In genomic region chr1:165381745-165382530, GRCh38 we compare ENCODE assay signal across 32 cellular contexts. TPM values are rescaled to one million over a fixed set of nuclear protein-coding genes. Genes with fewer than 3 reads are reported as not detected.
DNase-seq lines count a peak whose midpoint lies in the region; ATAC-seq and TF ChIP-seq lines count a peak whose summit lies in the region.
"Had no signal": no experiment of that assay in that cellular context is flagged by ENCODE, and none has a peak within 500 bp of the region (broad histone marks: within the 10 kb centered on the region; RNA-seq: fewer than 3 reads in every experiment).

No MANE protein-coding gene starts in this region.

- no peaks in the 10 kb centered on the region for H3K9me3 ChIP-seq in T-helper 17 cell (ENCODE audit: control insufficient read depth, low read length, poor library complexity, severe bottlenecking)
- H3K9me3 ChIP-seq: sigmoid colon, thyroid gland had no signal

- TF ChIP-seq POLR2A in NB4 (IDR thresholded peaks at IDR 0.05; ENCODE audit: extremely low read depth, insufficient read length) = no peak

- H3K4me3 ChIP-seq in NB4 (ENCODE audit: low read depth, low read length) = no peak overlapping the region
- H3K4me3 ChIP-seq: GM12878, hepatocyte, sigmoid colon, SK-N-MC, thyroid gland had no signal

- TF ChIP-seq CTCF in HFFc6 (IDR thresholded peaks at IDR 0.05) (no peak), NB4 (IDR thresholded peaks at IDR 0.05; ENCODE audit: low read depth, low read length) (no peak)

- ATAC-seq in T-helper 17 cell = no peak
- ATAC-seq: GM12878 had no signal

- H3K36me3 Mint-ChIP-seq in HFFc6 (ENCODE audit: low read depth) (no peaks in the 10 kb centered on the region), T-helper 17 cell (ENCODE audit: low read depth) (peaks cover 7% of the 10 kb centered on the region)

- H3K9me3 Mint-ChIP-seq in HFFc6 = no peaks in the 10 kb centered on the region
- H3K9me3 Mint-ChIP-seq: activated CD4-positive, alpha-beta memory T cell treated with anti-CD3 and anti-CD28 coated beads, Interleukin-2, amount 10 ng/mL, durations not matched to agents 7 days and 5 days; nephron had no signal

- H3K4me1 Mint-ChIP-seq in HFFc6 (ENCODE audit: low read depth) (peaks cover 28% of the 10 kb centered on the region), T-helper 17 cell (peaks cover 6% of the 10 kb centered on the region)

- H3K4me3 Mint-ChIP-seq in HFFc6 (no peak overlapping the region; the same call in 1 of the 2 replicates), T-helper 17 cell (no peak overlapping the region)
- H3K4me3 Mint-ChIP-seq: activated CD4-positive, alpha-beta memory T cell treated with anti-CD3 and anti-CD28 coated beads, Interleukin-2, amount 10 ng/mL, durations not matched to agents 7 days and 5 days; nephron had no signal

- DNase-seq in AG20443 (ENCODE audit: low spot score) (peak; percentile 17), HFFc6 (no peak), NB4 (ENCODE audit: low read depth) (peak; percentile 6), myocyte (ENCODE audit: low read depth) (peak; percentile 19), NCI-H69 (lab: John Stamatoyannopoulos, UW) (no peak), T-helper 17 cell (no peak), SIG-M5 (lab: John Stamatoyannopoulos, UW) (no peak)
- DNase-seq: activated CD4-positive, alpha-beta memory T cell treated with anti-CD3 and anti-CD28 coated beads, Interleukin-2, amount 10 ng/mL, durations not matched to agents 7 days and 5 days; activated CD4-positive, CD25-positive, alpha-beta regulatory T cell treated with anti-CD3 and anti-CD28 coated beads, Interleukin-2, amount 50 U/mL, for 72 hours; activated CD8-positive, alpha-beta memory T cell treated with anti-CD3 and anti-CD28 coated beads, Interleukin-2, amount 50 U/mL, for 4 hours; activated naive CD4-positive, alpha-beta T cell treated with anti-CD3 and anti-CD28 coated beads, Interleukin-2, amount 50 U/mL, for 16 hours; amniotic stem cell; DND-41; NCI-H1092 treated with DMSO at 0.1 percent for 48 hours; NCI-H1694 treated with DMSO at 0.1 percent for 48 hours; NCI-H2171; OCI-M1; sigmoid colon; stimulated activated CD4-positive, alpha-beta T cell treated with anti-CD3 and anti-CD28 coated beads, Interleukin-4, amount 100 ng/mL, for 1 hour; T-helper 2 cell; thyroid gland had no signal

- H3K27me3 Mint-ChIP-seq in HFFc6 (ENCODE audit: insufficient read depth) = peaks cover 12% of the 10 kb centered on the region
- H3K27me3 Mint-ChIP-seq in T-helper 17 cell = peaks cover 79% of the 10 kb centered on the region

- peak overlapping the region; percentile 55; the same call in 1 of the 2 replicates for H3K27ac Mint-ChIP-seq in HFFc6
- H3K27ac Mint-ChIP-seq in T-helper 17 cell = no peak overlapping the region
- H3K27ac Mint-ChIP-seq: activated CD4-positive, alpha-beta memory T cell treated with anti-CD3 and anti-CD28 coated beads, Interleukin-2, amount 10 ng/mL, durations not matched to agents 7 days and 5 days; CD14-positive monocyte had no signal

RNA-seq across cellular contexts. Expression of gene LMX1A, which starts 25.4 kb away (rescaled TPM):
- total RNA-seq in HFFc6 (2021; fragmentation: NEBNext Ultra II Directional; extraction: Animal tissue kit (Norgen Biotek cat#: 25700)) = not detected
- total RNA-seq in myocyte = not detected in 2 replicates
- polyA plus RNA-seq in myocyte (2012) = not detected
- not detected for total RNA-seq in T-helper 17 cell
- total RNA-seq: activated CD4-positive, alpha-beta memory T cell treated with anti-CD3 and anti-CD28 coated beads, Interleukin-2, amount 10 ng/mL, durations not matched to agents 7 days and 5 days; bronchial epithelial cell; endothelial cell of umbilical vein; fibroblast of lung; GM12878; hepatocyte; lung microvascular endothelial cell; NCI-H460; pulmonary artery endothelial cell had no signal
- polyA plus RNA-seq: CD14-positive monocyte, endothelial cell of umbilical vein, fibroblast of lung, GM12878, hepatocyte had no signal

Comparison
In these comparisons a context has a peak if more than half of its experiments do, and no peak if none do; other contexts are left out.
1. DNase-seq: peak in AG20443 (single experiment), NB4 (single experiment) and myocyte (single experiment); none in HFFc6 (single experiment), NCI-H69 (single experiment), T-helper 17 cell (0 of 3) and SIG-M5 (single experiment).